In the genomic region with DNA sequence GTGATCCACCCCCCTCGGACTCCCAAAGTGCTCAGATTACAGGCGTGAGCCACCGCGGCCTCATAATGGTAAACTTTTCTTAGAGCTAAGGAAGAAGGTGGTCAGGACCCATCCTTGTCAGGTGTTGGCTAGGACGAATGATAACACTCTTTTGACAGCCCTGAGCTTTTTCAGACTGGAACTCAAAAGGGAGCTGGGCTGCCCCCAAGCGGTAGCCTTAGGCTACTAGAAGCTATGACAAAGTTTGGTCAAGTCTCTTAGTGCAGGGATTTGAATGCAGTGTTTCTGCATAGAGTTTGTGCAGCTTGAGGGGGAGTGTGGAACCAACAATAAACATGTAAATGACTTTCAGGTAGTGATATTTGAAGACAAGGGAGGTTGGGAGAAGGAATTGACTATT, we compare ENCODE assay signal across 8 cellular contexts. TPM values are rescaled to one million over a fixed set of nuclear protein-coding genes. Genes with fewer than 3 reads are reported as not detected.
A peak's percentile ranks its signal among the peaks of the same experiment; 100 is the strongest.
DNase-seq lines count a peak whose midpoint lies in the region; ATAC-seq and TF ChIP-seq lines count a peak whose summit lies in the region.

No MANE protein-coding gene starts in this region.

- TF ChIP-seq CTCF in HCT116 (IDR thresholded peaks at IDR 0.05 in 2 of 3, conservative IDR thresholded peaks at IDR 0.05 in 1 of 3; ENCODE audit: borderline replicate concordance in 1 of 3, insufficient read depth in 1 of 3, low read depth in 2 of 3, low read length in 2 of 3) = peak in 2 of 3 experiments; percentile 66 to 76; a peak in 4 of 6 replicates
- peak; percentile 70 for TF ChIP-seq CTCF in kidney epithelial cell (IDR thresholded peaks at IDR 0.05; ENCODE audit: insufficient read depth, low read length, poor library complexity, severe bottlenecking)
- peak; percentile 13 to 44 (median 40) for TF ChIP-seq CTCF in upper lobe of left lung (IDR thresholded peaks at IDR 0.05)
- peak in 2 of 4 experiments; percentile 20 to 43 for TF ChIP-seq CTCF in prostate gland (IDR thresholded peaks at IDR 0.05)

- CTCF ChIA-PET in CD8-positive, alpha-beta memory T cell (lab: Charles Lee) = interaction anchor here (0.8 to 3.9 kb wide), 8 partner anchors 9 to 160 kb away, joined by 3 to 16 read pairs (median 3); a partner anchor contains a TSS
- CTCF ChIA-PET in HCT116 (lab: Charles Lee) = interaction anchor here (0.6 to 2.8 kb wide), 9 partner anchors 8 to 164 kb away, joined by 3 to 25 read pairs (median 4); a partner anchor contains a TSS

- no peak for TF ChIP-seq RAD21 in HCT116 (IDR thresholded peaks at IDR 0.05; ENCODE audit: low read depth)

- no peak overlapping the region for H3K27ac Mint-ChIP-seq in CD8-positive, alpha-beta memory T cell

- H4K20me1 ChIP-seq in HCT116 (ENCODE audit: insufficient read depth) = no peaks in the 10 kb centered on the region

- 22 to 26% methylated on average over 6 of the region's 6 CpGs for WGBS in upper lobe of left lung, 2 donors
- 18% methylated on average over 6 of the region's 6 CpGs for WGBS in prostate gland

- peaks cover 0 to 9% of the 10 kb centered on the region in 2 donors for H3K27me3 Mint-ChIP-seq in CD8-positive, alpha-beta memory T cell

- no peak overlapping the region for H3K27ac ChIP-seq in CD8-positive, alpha-beta memory T cell (ENCODE audit: low read depth, low read length)
- H3K27ac ChIP-seq in HCT116 (ENCODE audit: low read depth, low read length) (no peak overlapping the region), upper lobe of left lung (no peak overlapping the region), prostate gland (no peak overlapping the region)

- no peaks in the 10 kb centered on the region for H3K36me3 ChIP-seq in CD8-positive, alpha-beta memory T cell (ENCODE audit: insufficient read depth, low read length)
- no peaks in the 10 kb centered on the region for H3K36me3 ChIP-seq in HCT116 (ENCODE audit: control insufficient read depth in 1 of 2, insufficient read depth in 2 of 2, low read length in 2 of 2)
- H3K36me3 ChIP-seq in kidney epithelial cell (ENCODE audit: control insufficient read depth, insufficient read depth, low read length) = no peaks in the 10 kb centered on the region
- no peaks in the 10 kb centered on the region for H3K36me3 ChIP-seq in upper lobe of left lung
- no peaks in the 10 kb centered on the region for H3K36me3 ChIP-seq in prostate gland

- H2AFZ ChIP-seq in HCT116 (ENCODE audit: low read depth, low read length, poor library complexity, severe bottlenecking) = no peak overlapping the region

- POLR2A ChIA-PET in CD8-positive, alpha-beta memory T cell (lab: Charles Lee) = no interaction called here
- POLR2A ChIA-PET in HCT116 (lab: Charles Lee) = interaction anchor here (0.9 to 1.0 kb wide), 2 partner anchors 23 to 221 kb away, joined by 3 read pairs; a partner anchor contains a TSS

- H3K4me1 Mint-ChIP-seq in CD8-positive, alpha-beta memory T cell = peaks cover 6 to 8% (median 6%) of the 10 kb centered on the region in 3 donors

- no peak for TF ChIP-seq POLR2A in HCT116 (IDR thresholded peaks at IDR 0.05; ENCODE audit: borderline replicate concordance, extremely low read depth, insufficient read depth, insufficient read length)
- no peak for TF ChIP-seq POLR2A in upper lobe of left lung (IDR thresholded peaks at IDR 0.05)
- TF ChIP-seq POLR2A in prostate gland (IDR thresholded peaks at IDR 0.05) = no peak

- H3K4me1 ChIP-seq in CD8-positive, alpha-beta memory T cell (ENCODE audit: insufficient read depth, low read length) = peaks cover 3% of the 10 kb centered on the region
- H3K4me1 ChIP-seq in HCT116 (ENCODE audit: control insufficient read depth in 1 of 2, insufficient read depth in 2 of 2, low read length in 2 of 2) = peaks cover 3 to 8% of the 10 kb centered on the region in 2 experiments; a peak in 2 of 4 replicates
- peaks cover 0 to 4% (median 2%) of the 10 kb centered on the region in 4 donors for H3K4me1 ChIP-seq in upper lobe of left lung
- H3K4me1 ChIP-seq in prostate gland (replicated peaks) = no peaks in the 10 kb centered on the region

- H3K9me3 ChIP-seq in CD8-positive, alpha-beta memory T cell (ENCODE audit: low read length) = no peaks in the 10 kb centered on the region
- no peaks in the 10 kb centered on the region for H3K9me3 ChIP-seq in HCT116 (ENCODE audit: control insufficient read depth in 1 of 2, insufficient read depth in 1 of 2, low read depth in 1 of 2, low read length in 2 of 2)
- H3K9me3 ChIP-seq in upper lobe of left lung = no peaks in the 10 kb centered on the region
- H3K9me3 ChIP-seq in prostate gland = no peaks in the 10 kb centered on the region

- H3K9me3 Mint-ChIP-seq in CD8-positive, alpha-beta memory T cell = no peaks in the 10 kb centered on the region

- H3K79me2 ChIP-seq in HCT116 (ENCODE audit: insufficient read depth, low read length) = no peaks in the 10 kb centered on the region

- H3K27me3 ChIP-seq in CD8-positive, alpha-beta memory T cell (ENCODE audit: insufficient read depth, low read length, poor library complexity, severe bottlenecking) = no peaks in the 10 kb centered on the region
- no peaks in the 10 kb centered on the region for H3K27me3 ChIP-seq in HCT116 (ENCODE audit: insufficient read depth, low read length)
- peaks cover 5% of the 10 kb centered on the region for H3K27me3 ChIP-seq in kidney epithelial cell (ENCODE audit: control insufficient read depth, insufficient read depth, low read length)
- H3K27me3 ChIP-seq in upper lobe of left lung = peaks cover 0 to 6% (median 0%) of the 10 kb centered on the region in 4 donors
- H3K27me3 ChIP-seq in prostate gland (replicated peaks; ENCODE audit: insufficient read depth) = no peaks in the 10 kb centered on the region

- peak; percentile 55 for ATAC-seq in HCT116
- no peak for ATAC-seq in upper lobe of left lung (ENCODE audit: low FRiP score in 2 of 2)

- no peak overlapping the region for H3K4me3 ChIP-seq in CD8-positive, alpha-beta memory T cell (ENCODE audit: low read length)
- H3K4me3 ChIP-seq in HCT116 (replicated peaks in 1 of 2; ENCODE audit: low read depth in 1 of 2, low read length in 2 of 2) (no peak overlapping the region), kidney epithelial cell (ENCODE audit: low read depth, low read length) (no peak overlapping the region), upper lobe of left lung (no peak overlapping the region), prostate gland (no peak overlapping the region)

- RAD21 ChIA-PET in HCT116 (lab: Charles Lee; ENCODE audit: low non-redundant PET in 1 of 2, low total read pairs in 2 of 2, uncharacterized antibody in 2 of 2, unreplicated experiment in 2 of 2) = interaction anchor here (0.9 to 1.5 kb wide), 3 partner anchors 128 to 131 kb away, joined by 3 to 7 read pairs (median 4); no protein-coding TSS in a partner anchor

- BruUV-seq in HCT116 (replicated peaks; lab: Mats Ljungman, UMichigan) = no TSS peak

- no peak overlapping the region for H3K9ac ChIP-seq in HCT116 (ENCODE audit: low read length)

- no peak overlapping the region for H3K4me3 Mint-ChIP-seq in CD8-positive, alpha-beta memory T cell

- no peak for TF ChIP-seq EP300 in upper lobe of left lung (IDR thresholded peaks at IDR 0.05)

- no peaks in the 10 kb centered on the region for H3K9me2 ChIP-seq in HCT116 (ENCODE audit: insufficient read depth)

- H3K4me2 ChIP-seq in HCT116 (ENCODE audit: low read length) = no peak overlapping the region

- DNase-seq in CD8-positive, alpha-beta memory T cell = peak in 3 of 5 donors; percentile 9 to 54 (median 22)
- DNase-seq in HCT116 (ENCODE audit: low read depth, low spot score) (no peak), RPMI7951 (ENCODE audit: low read depth) (peak; percentile 46), amniotic epithelial cell (ENCODE audit: low read depth) (peak; percentile 34), kidney epithelial cell (ENCODE audit: low read depth) (no peak), upper lobe of left lung (peak in 1 of 2 donors; percentile 44), prostate gland (ENCODE audit: low spot score) (no peak), NCI-H226 (no peak)

- intact Hi-C loops in HCT116 (cut with micrococcal nuclease) (loop anchor here (1.0 kb wide), 1 partner anchor 129 kb away; no protein-coding TSS in a partner anchor), prostate gland (cut with DNase I) (no loop called here)

- H3K36me3 Mint-ChIP-seq in CD8-positive, alpha-beta memory T cell = no peaks in the 10 kb centered on the region

TF ChIP-seq in HCT116, 20 proteins besides CTCF, POLR2A, EP300 and RAD21 (continues in another document):
- TF ChIP-seq, protein P1, sequence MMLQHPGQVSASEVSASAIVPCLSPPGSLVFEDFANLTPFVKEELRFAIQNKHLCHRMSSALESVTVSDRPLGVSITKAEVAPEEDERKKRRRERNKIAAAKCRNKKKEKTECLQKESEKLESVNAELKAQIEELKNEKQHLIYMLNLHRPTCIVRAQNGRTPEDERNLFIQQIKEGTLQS (IDR thresholded peaks at IDR 0.05) = no peak
- TF ChIP-seq YY1 (IDR thresholded peaks at IDR 0.05; ENCODE audit: extremely low read depth, insufficient replicate concordance, low read depth, low read length) (no peak), CBX3 (IDR thresholded peaks at IDR 0.05; ENCODE audit: low read depth) (no peak), EGR1 (IDR thresholded peaks at IDR 0.05; ENCODE audit: low read depth) (no peak), FOSL1 (IDR thresholded peaks at IDR 0.05; ENCODE audit: low read depth) (no peak), EZH2 (IDR thresholded peaks at IDR 0.05) (no peak), SRF (IDR thresholded peaks at IDR 0.05; ENCODE audit: low read depth) (no peak), EZH2phosphoT487 (IDR thresholded peaks at IDR 0.05; ENCODE audit: borderline replicate concordance) (no peak)

RNA-seq across cellular contexts. Expression of a gene that starts 11.8 kb away (rescaled TPM):
- total RNA-seq in CD8-positive, alpha-beta memory T cell = 100 to 1,000 TPM; 150 to 155 TPM
- polyA plus RNA-seq in CD8-positive, alpha-beta memory T cell = 151 TPM
- total RNA-seq in HCT116 (2021; ENCODE audit: unreplicated experiment) (94.4 TPM), kidney epithelial cell (85.8 and 97.4 TPM in 2 replicates), upper lobe of left lung (10 to 100 TPM in 5 of 6 donors, 1 to 10 TPM in 1; 7.3 to 71.3 (median 45.3) TPM), prostate gland (10 to 100 TPM; 70.6 to 83.4 TPM)
- polyA plus RNA-seq in HCT116 (2012) = 112 and 116 TPM in 2 replicates
- total RNA-seq in RPMI7951 (2014; rRNA removed; shearing (Covaris generic)) = 139 and 144 TPM in 2 replicates

RNA-seq across cellular contexts. Expression of a gene that starts 23.3 kb away (rescaled TPM):
- total RNA-seq in CD8-positive, alpha-beta memory T cell = 1 to 10 TPM; 1.2 TPM
- 0.26 TPM for polyA plus RNA-seq in CD8-positive, alpha-beta memory T cell
- total RNA-seq in HCT116 (2021; ENCODE audit: unreplicated experiment) (0.61 TPM), kidney epithelial cell (0.38 and 0.41 TPM in 2 replicates), upper lobe of left lung (10 to 100 TPM in 2 of 6 donors, 1 to 10 TPM in 3, under 1 TPM in 1; 0.94 to 21.8 (median 5.4) TPM), prostate gland (1 to 10 TPM; 3.0 to 5.4 TPM)
- polyA plus RNA-seq in HCT116 (2012) = 0.54 and 0.91 TPM in 2 replicates
- total RNA-seq in RPMI7951 (2014; rRNA removed; shearing (Covaris generic)) = 1.1 and 1.6 TPM in 2 replicates

RNA-seq across cellular contexts. Expression of a gene that starts 23.5 kb away (rescaled TPM):
- total RNA-seq in CD8-positive, alpha-beta memory T cell = 100 to 1,000 TPM; 143 to 158 TPM
- 79.1 TPM for polyA plus RNA-seq in CD8-positive, alpha-beta memory T cell
- total RNA-seq in HCT116 (2021; ENCODE audit: unreplicated experiment) (88.3 TPM), kidney epithelial cell (18.8 and 30.4 TPM in 2 replicates), upper lobe of left lung (10 to 100 TPM; 27.2 to 49.3 (median 42.5) TPM), prostate gland (10 to 100 TPM; 31.1 to 35.4 TPM)
- 37.2 and 48.0 TPM in 2 replicates for polyA plus RNA-seq in HCT116 (2012)
- 29.2 and 37.6 TPM in 2 replicates for total RNA-seq in RPMI7951 (2014; rRNA removed; shearing (Covaris generic))

Comparison
In these comparisons a context has a peak if more than half of its experiments do, and no peak if none do; other contexts are left out.
1. DNase-seq: peak in CD8-positive, alpha-beta memory T cell (3 of 5), RPMI7951 (single experiment) and amniotic epithelial cell (single experiment); none in HCT116 (single experiment), kidney epithelial cell (single experiment), prostate gland (single experiment) and NCI-H226 (single experiment).